In genomic region chr1:35576061-35576765, GRCh38 we compare ENCODE assay signal across 11 cellular contexts. TPM values are rescaled to one million over a fixed set of nuclear protein-coding genes. Genes with fewer than 3 reads are reported as not detected.
DNase-seq lines count a peak whose midpoint lies in the region; ATAC-seq, FAIRE-seq and TF ChIP-seq lines count a peak whose summit lies in the region.
"Had no signal": no experiment of that assay in that cellular context is flagged by ENCODE, and none has a peak within 500 bp of the region (broad histone marks: within the 10 kb centered on the region; RNA-seq: fewer than 3 reads in every experiment).

No MANE protein-coding gene starts in this region.

- H3K4me1 ChIP-seq in pancreas: no peaks in the 10 kb centered on the region

- H3K27me3 ChIP-seq in pancreas: no peaks in the 10 kb centered on the region

- WGBS in pancreas, 2 donors: 79 to 82% methylated on average over 10 of the region's 10 CpGs

- intact Hi-C loops in pancreas (cut with DNase I): loop anchor here in 1 of 3 donors (10.0 kb wide), 1 partner anchor 149 kb away; no protein-coding TSS in a partner anchor

- peak overlapping the region; percentile 79 for H3K27ac Mint-ChIP-seq in activated T-cell treated with anti-CD3 and anti-CD28 coated beads, Interleukin-2, amount 50 U/mL, for 24 hours
- H3K27ac Mint-ChIP-seq in T-cell (peak overlapping the region; percentile 49 to 64), glutamatergic neuron (ENCODE audit: unreplicated experiment) (no peak overlapping the region)
- peak overlapping the region; percentile 89 for H3K27ac Mint-ChIP-seq in stimulated activated naive B cell treated with anti-CD40 and anti-IgM and Interleukin-4, amounts not matched to agents 10 μg/mL and 1 μg/mL and 100 μg/mL, for 72 hours

- H3K27me3 Mint-ChIP-seq in activated T-cell treated with anti-CD3 and anti-CD28 coated beads, Interleukin-2, amount 50 U/mL, for 24 hours: peaks cover 12% of the 10 kb centered on the region
- no peaks in the 10 kb centered on the region for H3K27me3 Mint-ChIP-seq in T-cell
- H3K27me3 Mint-ChIP-seq in glutamatergic neuron (ENCODE audit: unreplicated experiment): peaks cover 31% of the 10 kb centered on the region
- H3K27me3 Mint-ChIP-seq in stimulated activated naive B cell treated with anti-CD40 and anti-IgM and Interleukin-4, amounts not matched to agents 10 μg/mL and 1 μg/mL and 100 μg/mL, for 72 hours: peaks cover 12 to 19% of the 10 kb centered on the region in 2 donors

- no peak for TF ChIP-seq CTCF in glutamatergic neuron (IDR thresholded peaks at IDR 0.05; ENCODE audit: partially characterized antibody, unreplicated experiment)
- TF ChIP-seq CTCF in pancreas (IDR thresholded peaks at IDR 0.05): no peak

- H3K9me3 Mint-ChIP-seq in activated T-cell treated with anti-CD3 and anti-CD28 coated beads, Interleukin-2, amount 50 U/mL, for 24 hours: no peaks in the 10 kb centered on the region
- no peaks in the 10 kb centered on the region for H3K9me3 Mint-ChIP-seq in T-cell
- peaks cover 9% of the 10 kb centered on the region for H3K9me3 Mint-ChIP-seq in glutamatergic neuron (ENCODE audit: unreplicated experiment)
- no peaks in the 10 kb centered on the region for H3K9me3 Mint-ChIP-seq in stimulated activated naive B cell treated with anti-CD40 and anti-IgM and Interleukin-4, amounts not matched to agents 10 μg/mL and 1 μg/mL and 100 μg/mL, for 72 hours

- no peaks in the 10 kb centered on the region for H3K9me3 ChIP-seq in pancreas

- ATAC-seq in T-cell (replicated peaks in 1 of 4): no peak
- ATAC-seq in stimulated activated naive B cell treated with anti-CD40 and anti-IgM and Interleukin-4, amounts not matched to agents 10 μg/mL and 1 μg/mL and 100 μg/mL, for 72 hours (replicated peaks): no peak
- ATAC-seq in pancreas: no peak

- POLR2A ChIA-PET in T-cell (lab: Charles Lee): no interaction called here

- H3K4me3 Mint-ChIP-seq in activated T-cell treated with anti-CD3 and anti-CD28 coated beads, Interleukin-2, amount 50 U/mL, for 24 hours: peak overlapping the region; percentile 52
- H3K4me3 Mint-ChIP-seq in T-cell (peak overlapping the region; percentile 78 to 94 (median 78)), glutamatergic neuron (ENCODE audit: unreplicated experiment) (peak overlapping the region; percentile 64)
- H3K4me3 Mint-ChIP-seq in stimulated activated naive B cell treated with anti-CD40 and anti-IgM and Interleukin-4, amounts not matched to agents 10 μg/mL and 1 μg/mL and 100 μg/mL, for 72 hours: peak overlapping the region; percentile 72 to 80

- no peaks in the 10 kb centered on the region for H3K36me3 Mint-ChIP-seq in activated T-cell treated with anti-CD3 and anti-CD28 coated beads, Interleukin-2, amount 50 U/mL, for 24 hours (ENCODE audit: low read depth)
- H3K36me3 Mint-ChIP-seq in T-cell (peaks cover 4% of the 10 kb centered on the region), glutamatergic neuron (ENCODE audit: unreplicated experiment) (peaks cover 5% of the 10 kb centered on the region)
- no peaks in the 10 kb centered on the region for H3K36me3 Mint-ChIP-seq in stimulated activated naive B cell treated with anti-CD40 and anti-IgM and Interleukin-4, amounts not matched to agents 10 μg/mL and 1 μg/mL and 100 μg/mL, for 72 hours

- peaks cover 19% of the 10 kb centered on the region for H3K4me1 Mint-ChIP-seq in activated T-cell treated with anti-CD3 and anti-CD28 coated beads, Interleukin-2, amount 50 U/mL, for 24 hours (ENCODE audit: low read depth)
- H3K4me1 Mint-ChIP-seq in T-cell (peaks cover 24 to 31% (median 28%) of the 10 kb centered on the region in 3 donors), glutamatergic neuron (ENCODE audit: low read depth, unreplicated experiment) (peaks cover 4% of the 10 kb centered on the region)
- peaks cover 22 to 27% of the 10 kb centered on the region in 2 donors for H3K4me1 Mint-ChIP-seq in stimulated activated naive B cell treated with anti-CD40 and anti-IgM and Interleukin-4, amounts not matched to agents 10 μg/mL and 1 μg/mL and 100 μg/mL, for 72 hours

- no peak for FAIRE-seq in pancreas (lab: Jason Lieb, UNC)

- H3K36me3 ChIP-seq in pancreas: no peaks in the 10 kb centered on the region

- DNase-seq in activated T-cell treated with anti-CD3 and anti-CD28 coated beads, Interleukin-2, amount 50 U/mL, for 24 hours: no peak
- DNase-seq in activated T-cell treated with anti-CD3 and anti-CD28 coated beads for 4 hours (no peak), T-cell (no peak), glutamatergic neuron (no peak), KG1 (lab: John Stamatoyannopoulos, UW) (no peak), pancreas (no peak), GM19240 (ENCODE audit: insufficient read length, low spot score) (no peak)
- no peak for DNase-seq in stimulated activated naive B cell treated with anti-CD40 and anti-IgM and Interleukin-4, amounts not matched to agents 10 μg/mL and 1 μg/mL and 100 μg/mL, for 72 hours
- DNase-seq: head of caudate nucleus, NCI-H1417, PC-9 had no signal

- H3K4me3 ChIP-seq in pancreas: no peak overlapping the region
- H3K4me3 ChIP-seq: PC-9 had no signal

- CTCF ChIA-PET in T-cell (lab: Charles Lee): no interaction called here

- H3K27ac ChIP-seq in pancreas: no peak overlapping the region
- H3K27ac ChIP-seq: PC-9 had no signal

RNA-seq across cellular contexts. Expression of gene TFAP2E, which starts 3.1 kb away (rescaled TPM):
- total RNA-seq in T-cell: 1 to 10 TPM; 2.8 to 4.6 (median 3.1) TPM
- 1.1 TPM for total RNA-seq in glutamatergic neuron (ENCODE audit: unreplicated experiment)
- total RNA-seq in pancreas: under 1 TPM; 0.08 to 0.87 (median 0.21) TPM
- polyA plus RNA-seq in pancreas: 1 to 10 TPM; 1.1 to 2.0 TPM

RNA-seq across cellular contexts. Expression of gene NCDN, which starts 18.6 kb away (rescaled TPM):
- 10 to 100 TPM; 19.8 to 34.0 (median 31.4) TPM for total RNA-seq in T-cell
- total RNA-seq in glutamatergic neuron (ENCODE audit: unreplicated experiment): 95.3 TPM
- 10 to 100 TPM in 1 of 6 donors, 1 to 10 TPM in 5; 4.4 to 12.8 (median 6.9) TPM for total RNA-seq in pancreas
- polyA plus RNA-seq in pancreas: 10 to 100 TPM in 1 of 2 donors, 1 to 10 TPM in 1; 7.4 to 11.0 TPM

RNA-seq across cellular contexts. Expression of gene KIAA0319L, which starts 19.0 kb away (rescaled TPM):
- total RNA-seq in T-cell: 10 to 100 TPM; 60.8 to 73.7 (median 63.7) TPM
- total RNA-seq in glutamatergic neuron (ENCODE audit: unreplicated experiment): 74.7 TPM
- 10 to 100 TPM; 41.7 to 50.8 (median 45.7) TPM for total RNA-seq in pancreas
- polyA plus RNA-seq in pancreas: 10 to 100 TPM; 22.9 to 37.4 TPM
